Comparison of ENCODE assay signal across 12 cellular contexts in genomic region chr4:101696276-101697010, GRCh38.
"Had no signal": no experiment of that assay in that cellular context is flagged by ENCODE, and none has a peak within 500 bp of the region (broad histone marks: within the 10 kb centered on the region; RNA-seq: fewer than 3 reads in every experiment).

No MANE protein-coding gene starts in this region.

- H3K4me1 ChIP-seq: uterus had no signal

- H3K36me3 ChIP-seq: thyroid gland, uterus had no signal

- H3K4me3 Mint-ChIP-seq: activated CD4-positive, alpha-beta memory T cell treated with anti-CD3 and anti-CD28 coated beads for 36 hours; activated naive CD8-positive, alpha-beta T cell; activated T-cell treated with anti-CD3 and anti-CD28 coated beads, Interleukin-2, amount 50 U/mL, for 4 hours; neural crest cell; stimulated activated naive CD8-positive, alpha-beta T cell treated with anti-CD3 and anti-CD28 coated beads, Interleukin-15, amount 100 ng/mL, for 72 hours had no signal

- H3K9me3 ChIP-seq: thyroid gland, uterus had no signal

- H3K36me3 Mint-ChIP-seq: activated CD4-positive, alpha-beta memory T cell treated with anti-CD3 and anti-CD28 coated beads for 36 hours; activated naive CD8-positive, alpha-beta T cell had no signal

- H3K27ac Mint-ChIP-seq: activated CD4-positive, alpha-beta memory T cell treated with anti-CD3 and anti-CD28 coated beads for 36 hours; activated naive CD8-positive, alpha-beta T cell had no signal

- H3K4me3 ChIP-seq: thyroid gland, uterus had no signal

- H3K27ac ChIP-seq: thyroid gland, uterus had no signal

- H3K4me1 Mint-ChIP-seq: stimulated activated naive CD8-positive, alpha-beta T cell treated with anti-CD3 and anti-CD28 coated beads, Interleukin-15, amount 100 ng/mL, for 72 hours had no signal

- ATAC-seq: activated T-cell treated with anti-CD3 and anti-CD28 coated beads, Interleukin-2, amount 50 U/mL, for 4 hours; left ventricle myocardium superior; stimulated activated naive CD8-positive, alpha-beta T cell treated with anti-CD3 and anti-CD28 coated beads, Interleukin-15, amount 100 ng/mL, for 72 hours had no signal

- DNase-seq: activated CD4-positive, alpha-beta memory T cell treated with anti-CD3 and anti-CD28 coated beads for 36 hours; activated gamma-delta T cell; activated T-cell treated with anti-CD3 and anti-CD28 coated beads, Interleukin-2, amount 50 U/mL, for 4 hours; aorta; effector CD8-positive, alpha-beta T cell; left ventricle myocardium superior; stimulated activated CD4-positive, alpha-beta T cell treated with anti-CD3 and anti-CD28 coated beads, Interleukin-4, amount 100 ng/mL, for 1 hour; stimulated activated naive CD8-positive, alpha-beta T cell treated with anti-CD3 and anti-CD28 coated beads, Interleukin-15, amount 100 ng/mL, for 72 hours; uterus had no signal

- H3K9me3 Mint-ChIP-seq: activated CD4-positive, alpha-beta memory T cell treated with anti-CD3 and anti-CD28 coated beads for 36 hours; activated T-cell treated with anti-CD3 and anti-CD28 coated beads, Interleukin-2, amount 50 U/mL, for 4 hours; neural crest cell; stimulated activated naive CD8-positive, alpha-beta T cell treated with anti-CD3 and anti-CD28 coated beads, Interleukin-15, amount 100 ng/mL, for 72 hours had no signal

- H3K27me3 ChIP-seq: thyroid gland, uterus had no signal
